8 cellular contexts compared by ENCODE assay signal in the genomic region with DNA sequence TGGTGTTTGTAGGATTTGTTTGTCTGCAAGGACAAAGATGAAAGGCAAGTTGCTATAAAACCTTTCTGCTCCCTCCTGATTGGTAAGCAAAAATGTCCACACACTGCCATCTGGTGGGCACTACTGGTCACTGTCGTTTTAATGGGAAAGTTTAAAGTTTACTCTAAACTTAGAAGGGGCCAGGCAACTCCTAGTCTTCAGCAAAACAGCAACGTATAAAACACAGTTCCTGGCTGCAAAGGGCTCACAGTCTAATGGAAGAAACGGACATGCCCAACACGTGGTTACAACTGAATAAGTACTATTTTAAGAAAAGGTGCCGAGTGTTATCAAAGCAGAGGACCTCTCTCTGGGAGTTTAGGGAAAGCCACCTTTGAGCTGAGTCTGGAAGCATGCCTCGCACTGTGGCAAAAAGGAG. TPM values are rescaled to one million over a fixed set of nuclear protein-coding genes. Genes with fewer than 3 reads are reported as not detected.
DNase-seq lines count a peak whose midpoint lies in the region; ATAC-seq, FAIRE-seq and TF ChIP-seq lines count a peak whose summit lies in the region.

No MANE protein-coding gene starts in this region.

- H4K20me1 ChIP-seq in keratinocyte (ENCODE audit: control insufficient read depth, extremely low read depth, insufficient read depth, low read length), result no peaks in the 10 kb centered on the region

- H3K79me2 ChIP-seq in keratinocyte (ENCODE audit: control insufficient read depth, insufficient read depth, low read length), result no peaks in the 10 kb centered on the region

- peak; percentile 38 to 79 (median 63) for DNase-seq in NCI-H1417 (lab: John Stamatoyannopoulos, UW)
- no peak for DNase-seq in NCI-H1417 treated with DMSO at 0.1 percent for 48 hours (lab: John Stamatoyannopoulos, UW)
- peak; percentile 47 for DNase-seq in NCI-H2081 treated with DMSO at 0.1 percent for 48 hours (lab: John Stamatoyannopoulos, UW)
- peak; percentile 69 for DNase-seq in WTC11 (ENCODE audit: low spot score)
- peak; percentile 53 for DNase-seq in bronchial epithelial cell (ENCODE audit: low read depth)
- DNase-seq in keratinocyte (ENCODE audit: low read depth, low spot score), result no peak
- DNase-seq in stimulated activated CD4-positive, alpha-beta T cell treated with anti-CD3 and anti-CD28 coated beads, Interleukin-1b, Interleukin-23, amount 100 ng/mL, for 24 hours (ENCODE audit: low read depth in 4 of 4, low spot score in 1 of 4), result peak; percentile 32 to 47 (median 40)

- H3K27ac ChIP-seq in keratinocyte (ENCODE audit: control insufficient read depth, insufficient read depth, low read length), result no peak overlapping the region

- no peak overlapping the region for H2AFZ ChIP-seq in keratinocyte (ENCODE audit: control insufficient read depth, low read length)

- peak; percentile 7 for FAIRE-seq in bronchial epithelial cell (lab: Jason Lieb, UNC)
- FAIRE-seq in keratinocyte (lab: Jason Lieb, UNC), result peak; percentile 92

- no peaks in the 10 kb centered on the region for H3K27me3 Mint-ChIP-seq in WTC11 (ENCODE audit: low read depth)

- peaks cover 12% of the 10 kb centered on the region for H3K9me3 Mint-ChIP-seq in WTC11

- dilution Hi-C loops in keratinocyte (cut with MboI; ENCODE audit: extremely low pct_ligation_motif_present, low sequenced_read_pairs), result no loop called here

- peaks cover 14% of the 10 kb centered on the region; the same call in 1 of the 2 replicates for H3K4me1 Mint-ChIP-seq in WTC11

- H3K27ac Mint-ChIP-seq in WTC11, result peak overlapping the region; percentile 5; the same call in 1 of the 2 replicates

- CTCF ChIA-PET in WTC11 (lab: Charles Lee), result interaction anchor here (0.6 to 1.4 kb wide), 12 partner anchors 8 to 1408 kb away, joined by 3 to 15 read pairs (median 3); no protein-coding TSS in a partner anchor

- no peaks in the 10 kb centered on the region for H3K36me3 ChIP-seq in bronchial epithelial cell (ENCODE audit: control insufficient read depth, insufficient read depth, low read length)
- H3K36me3 ChIP-seq in keratinocyte (ENCODE audit: control insufficient read depth in 2 of 2, extremely low read depth in 1 of 2, insufficient read depth in 2 of 2, low read length in 2 of 2), result no peaks in the 10 kb centered on the region

- H3K4me3 Mint-ChIP-seq in WTC11, result no peak overlapping the region

- peaks cover 2% of the 10 kb centered on the region for H3K27me3 ChIP-seq in bronchial epithelial cell (ENCODE audit: control insufficient read depth, insufficient read depth, low read length)
- H3K27me3 ChIP-seq in keratinocyte (ENCODE audit: control insufficient read depth, extremely low read depth, insufficient read depth, low read length), result peaks cover 4% of the 10 kb centered on the region

- no peak overlapping the region for H3K4me2 ChIP-seq in keratinocyte (ENCODE audit: control insufficient read depth, extremely low read depth, insufficient read depth, low read depth, low read length)

- H3K4me1 ChIP-seq in keratinocyte (ENCODE audit: control insufficient read depth, extremely low read depth, insufficient read depth, low read length), result no peaks in the 10 kb centered on the region

- H3K4me3 ChIP-seq in bronchial epithelial cell (ENCODE audit: low read depth, low read length) (no peak overlapping the region), keratinocyte (ENCODE audit: control insufficient read depth in 2 of 3, extremely low read depth in 1 of 3, insufficient read depth in 2 of 3, low read depth in 1 of 3, low read length in 3 of 3) (no peak overlapping the region)

- H3K9me1 ChIP-seq in keratinocyte (ENCODE audit: control insufficient read depth, extremely low read depth, insufficient read depth, low read length), result no peaks in the 10 kb centered on the region

- H3K9me3 ChIP-seq in keratinocyte (ENCODE audit: control insufficient read depth, low read depth, low read length), result no peaks in the 10 kb centered on the region

- POLR2A ChIA-PET in WTC11 (lab: Charles Lee), result no interaction called here

- no peak overlapping the region for H3K9ac ChIP-seq in keratinocyte (ENCODE audit: control insufficient read depth, extremely low read depth, insufficient read depth, low read length)

- peak; percentile 57 for TF ChIP-seq CTCF in WTC11 (IDR thresholded peaks at IDR 0.05)
- peak; percentile 72 for TF ChIP-seq CTCF in bronchial epithelial cell (IDR thresholded peaks at IDR 0.05; ENCODE audit: insufficient read depth, low read length, severe bottlenecking)
- TF ChIP-seq CTCF in keratinocyte (optimal IDR thresholded peaks at IDR 0.05 in 1 of 3, IDR thresholded peaks at IDR 0.05 in 1 of 3, conservative IDR thresholded peaks at IDR 0.05 in 1 of 3; ENCODE audit: extremely low read depth in 1 of 3, insufficient read depth in 2 of 3, low read length in 3 of 3), result peak; percentile 59 to 78 (median 73)

- ATAC-seq in HG02763 (IDR thresholded peaks at IDR 0.05; ENCODE audit: unreplicated experiment), result peak; percentile 74
- peak; percentile 88 for ATAC-seq in WTC11

- H3K36me3 Mint-ChIP-seq in WTC11, result peaks cover 11% of the 10 kb centered on the region

TF ChIP-seq in WTC11, 78 proteins besides CTCF, POLR2A, EP300 and RAD21 (continues in another document):
- TF ChIP-seq, protein P1, sequence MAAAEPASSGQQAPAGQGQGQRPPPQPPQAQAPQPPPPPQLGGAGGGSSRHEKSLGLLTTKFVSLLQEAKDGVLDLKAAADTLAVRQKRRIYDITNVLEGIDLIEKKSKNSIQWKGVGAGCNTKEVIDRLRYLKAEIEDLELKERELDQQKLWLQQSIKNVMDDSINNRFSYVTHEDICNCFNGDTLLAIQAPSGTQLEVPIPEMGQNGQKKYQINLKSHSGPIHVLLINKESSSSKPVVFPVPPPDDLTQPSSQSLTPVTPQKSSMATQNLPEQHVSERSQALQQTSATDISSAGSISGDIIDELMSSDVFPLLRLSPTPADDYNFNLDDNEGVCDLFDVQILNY (CRISPR knock-in tag; IDR thresholded peaks at IDR 0.05), result no peak
- TF ChIP-seq, protein P2, sequence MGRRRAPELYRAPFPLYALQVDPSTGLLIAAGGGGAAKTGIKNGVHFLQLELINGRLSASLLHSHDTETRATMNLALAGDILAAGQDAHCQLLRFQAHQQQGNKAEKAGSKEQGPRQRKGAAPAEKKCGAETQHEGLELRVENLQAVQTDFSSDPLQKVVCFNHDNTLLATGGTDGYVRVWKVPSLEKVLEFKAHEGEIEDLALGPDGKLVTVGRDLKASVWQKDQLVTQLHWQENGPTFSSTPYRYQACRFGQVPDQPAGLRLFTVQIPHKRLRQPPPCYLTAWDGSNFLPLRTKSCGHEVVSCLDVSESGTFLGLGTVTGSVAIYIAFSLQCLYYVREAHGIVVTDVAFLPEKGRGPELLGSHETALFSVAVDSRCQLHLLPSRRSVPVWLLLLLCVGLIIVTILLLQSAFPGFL (CRISPR knock-in tag; IDR thresholded peaks at IDR 0.05; ENCODE audit: borderline replicate concordance), result no peak
- TF ChIP-seq ELF4 (CRISPR knock-in tag; IDR thresholded peaks at IDR 0.05; ENCODE audit: low read depth), result no peak
- TF ChIP-seq ZNF423 (CRISPR knock-in tag; IDR thresholded peaks at IDR 0.05), result no peak
- TF ChIP-seq, protein P3, sequence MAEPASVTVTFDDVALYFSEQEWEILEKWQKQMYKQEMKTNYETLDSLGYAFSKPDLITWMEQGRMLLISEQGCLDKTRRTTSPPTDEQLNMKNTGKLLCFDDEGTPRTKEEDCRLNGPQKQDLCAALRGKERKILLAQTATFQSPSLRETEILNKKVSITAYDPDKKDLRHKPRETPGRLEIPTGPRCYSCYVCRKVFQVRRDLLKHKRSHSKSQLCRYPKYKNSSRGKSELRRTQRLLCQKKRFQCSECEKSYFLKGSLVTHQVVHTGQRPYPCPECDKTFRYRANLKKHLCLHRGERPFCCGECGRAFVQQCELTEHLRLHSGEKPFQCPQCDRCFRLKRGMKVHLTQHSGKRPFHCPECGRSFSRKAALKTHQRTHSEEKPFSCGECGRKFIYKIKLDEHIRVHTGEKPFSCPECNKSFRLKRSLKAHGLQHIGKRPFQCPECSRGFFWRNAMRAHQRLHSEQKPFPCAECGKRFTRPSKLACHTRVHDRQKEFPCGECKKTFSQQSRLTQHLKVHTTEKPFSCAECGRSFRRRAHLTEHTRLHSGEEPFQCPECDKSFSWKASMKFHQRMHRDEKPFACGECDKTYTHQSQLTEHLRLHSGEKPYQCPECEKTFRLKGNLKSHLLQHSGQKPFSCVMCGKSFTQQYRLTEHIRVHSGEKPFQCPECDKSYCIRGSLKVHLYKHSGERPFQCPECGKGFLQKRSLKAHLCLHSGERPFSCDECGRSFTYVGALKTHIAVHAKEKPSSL (CRISPR knock-in tag; conservative IDR thresholded peaks at IDR 0.05), result no peak
- TF ChIP-seq CREM (CRISPR knock-in tag; IDR thresholded peaks at IDR 0.05), result no peak
- no peak for TF ChIP-seq NFE2L1 (CRISPR knock-in tag; IDR thresholded peaks at IDR 0.05)
- TF ChIP-seq ZNF317 (CRISPR knock-in tag; IDR thresholded peaks at IDR 0.05; ENCODE audit: borderline replicate concordance, low read depth), result no peak
- no peak for TF ChIP-seq SMAD3 (CRISPR knock-in tag; IDR thresholded peaks at IDR 0.05; ENCODE audit: borderline replicate concordance)
- no peak for TF ChIP-seq NR3C1 (CRISPR knock-in tag; conservative IDR thresholded peaks at IDR 0.05; ENCODE audit: low read depth)
- no peak for TF ChIP-seq SP1 (CRISPR knock-in tag; conservative IDR thresholded peaks at IDR 0.05)
- TF ChIP-seq NR1H2 (CRISPR knock-in tag; IDR thresholded peaks at IDR 0.05), result no peak
- TF ChIP-seq, protein P4, sequence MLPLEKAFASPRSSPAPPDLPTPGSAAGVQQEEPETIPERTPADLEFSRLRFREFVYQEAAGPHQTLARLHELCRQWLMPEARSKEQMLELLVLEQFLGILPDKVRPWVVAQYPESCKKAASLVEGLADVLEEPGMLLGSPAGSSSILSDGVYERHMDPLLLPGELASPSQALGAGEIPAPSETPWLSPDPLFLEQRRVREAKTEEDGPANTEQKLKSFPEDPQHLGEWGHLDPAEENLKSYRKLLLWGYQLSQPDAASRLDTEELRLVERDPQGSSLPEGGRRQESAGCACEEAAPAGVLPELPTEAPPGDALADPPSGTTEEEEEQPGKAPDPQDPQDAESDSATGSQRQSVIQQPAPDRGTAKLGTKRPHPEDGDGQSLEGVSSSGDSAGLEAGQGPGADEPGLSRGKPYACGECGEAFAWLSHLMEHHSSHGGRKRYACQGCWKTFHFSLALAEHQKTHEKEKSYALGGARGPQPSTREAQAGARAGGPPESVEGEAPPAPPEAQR (CRISPR knock-in tag; IDR thresholded peaks at IDR 0.05), result no peak

RNA-seq across cellular contexts. Expression of a gene that starts 23.7 kb away (rescaled TPM):
- total RNA-seq in WTC11 (2021) (0.55 to 0.89 TPM (median 0.87 TPM) in 3 replicates), bronchial epithelial cell (1.6 and 2.4 TPM in 2 replicates)
- 0.29 to 1.5 TPM (median 1.3 TPM) in 3 replicates for polyA plus RNA-seq in keratinocyte
- 10.4 TPM for polyA plus RNA-seq in keratinocyte (2011; ENCODE audit: low read depth)
- polyA plus RNA-seq in keratinocyte (2011; cell fraction: cytosol; rRNA removed), result 0.88 and 1.4 TPM in 2 replicates
- polyA plus RNA-seq in keratinocyte (2011; cell fraction: nucleus; rRNA removed), result 0.97 and 1.2 TPM in 2 replicates
- 0.53 and 7.2 TPM in 2 replicates for polyA plus RNA-seq in keratinocyte (2012; ENCODE audit: low replicate concordance)
- 2.3 to 3.1 TPM in 2 of 3 replicates, not detected in the other for polyA minus RNA-seq in keratinocyte
- polyA minus RNA-seq in keratinocyte (2011; cell fraction: cytosol; rRNA and poly(A)+ RNA removed), result not detected
- 0.74 and 2.4 TPM in 2 replicates for polyA minus RNA-seq in keratinocyte (2011; cell fraction: nucleus; rRNA and poly(A)+ RNA removed)

Comparison
In these comparisons a context has a peak if more than half of its experiments do, and no peak if none do; other contexts are left out.
1. DNase-seq: peak in NCI-H1417 (3 of 3), NCI-H2081 treated with DMSO at 0.1 percent for 48 hours (single experiment), WTC11 (single experiment), bronchial epithelial cell (single experiment) and stimulated activated CD4-positive, alpha-beta T cell treated with anti-CD3 and anti-CD28 coated beads, Interleukin-1b, Interleukin-23, amount 100 ng/mL, for 24 hours (4 of 4); none in NCI-H1417 treated with DMSO at 0.1 percent for 48 hours (single experiment) and keratinocyte (single experiment).
2. Peak in every context shown above with its lines, with median percentiles within 50 percentile points of each other: CTCF ChIP-seq.